In the genomic region with DNA sequence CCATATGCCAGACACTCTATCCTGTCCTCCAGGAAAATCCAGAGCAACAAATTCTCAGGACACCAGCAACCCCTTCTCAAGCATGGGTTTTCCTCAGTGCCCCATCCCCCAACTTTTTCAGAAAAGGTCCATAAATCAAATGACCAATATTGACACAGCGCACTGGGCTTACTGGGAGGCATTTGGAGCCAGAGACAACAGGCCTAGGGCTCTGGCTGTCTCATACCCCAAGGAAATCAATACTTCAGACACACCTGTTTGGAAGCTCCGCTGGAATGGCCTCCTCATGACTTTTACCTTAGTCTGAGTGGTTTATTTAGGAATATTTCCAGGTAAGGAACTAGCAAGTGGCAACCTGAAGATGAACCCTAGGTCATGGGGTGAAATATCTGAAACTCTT, we compare ENCODE assay signal across 20 cellular contexts.
DNase-seq lines count a peak whose midpoint lies in the region; ATAC-seq, FAIRE-seq and TF ChIP-seq lines count a peak whose summit lies in the region.
"Had no signal": no experiment of that assay in that cellular context is flagged by ENCODE, and none has a peak within 500 bp of the region (broad histone marks: within the 10 kb centered on the region; RNA-seq: fewer than 3 reads in every experiment).

No MANE protein-coding gene starts in this region.

- H3K9me3 ChIP-seq in endodermal cell (ENCODE audit: control insufficient read depth, low read length) (peaks cover 17% of the 10 kb centered on the region), pancreas (no peaks in the 10 kb centered on the region), PC-9 (ENCODE audit: insufficient read depth, low read depth) (no peaks in the 10 kb centered on the region)
- H3K9me3 ChIP-seq: BE2C, Caco-2 had no signal

- no peaks in the 10 kb centered on the region for H3K9me2 ChIP-seq in PC-9 (ENCODE audit: insufficient read depth)

- H3K36me3 Mint-ChIP-seq in endodermal cell (ENCODE audit: low read depth): peaks cover 6% of the 10 kb centered on the region
- H3K36me3 Mint-ChIP-seq: CD4-positive, CD25-positive, alpha-beta regulatory T cell had no signal

- no peak overlapping the region for H3K4me3 ChIP-seq in LNCaP clone FGC (ENCODE audit: low read depth, low read length)
- no peak overlapping the region for H3K4me3 ChIP-seq in endodermal cell (ENCODE audit: low read length)
- H3K4me3 ChIP-seq in pancreas: no peak overlapping the region
- no peak overlapping the region for H3K4me3 ChIP-seq in PC-9
- H3K4me3 ChIP-seq: GM12878 had no signal

- WGBS in endodermal cell (ENCODE audit: insufficient coverage in 1 of 2, insufficient read length in 1 of 2), 2 experiments: 94 to 100% methylated on average over 1 to 2 of the region's 2 CpGs
- 49 to 51% methylated on average over 2 of the region's 2 CpGs for WGBS in pancreas, 2 donors

- DNase-seq in COLO668 (lab: John Stamatoyannopoulos, UW; ENCODE audit: unreplicated experiment): peak; percentile 56
- DNase-seq in LNCaP clone FGC (ENCODE audit: low read depth): peak; percentile 7
- DNase-seq in endodermal cell: no peak
- DNase-seq in pancreas: peak in 2 of 6 donors; percentile 14 to 45
- DNase-seq in PC-9: no peak
- DNase-seq: ACHN; BE2C; C1 segment of cervical spinal cord; Caco-2; CD4-positive, CD25-positive, alpha-beta regulatory T cell; CD8-positive, alpha-beta memory T cell; DMS153; DND-41; EL; H9 had no signal

- H3K27me3 Mint-ChIP-seq in endodermal cell (ENCODE audit: insufficient read depth): no peaks in the 10 kb centered on the region
- H3K27me3 Mint-ChIP-seq: CD4-positive, CD25-positive, alpha-beta regulatory T cell had no signal

- no peak overlapping the region for H3K9ac ChIP-seq in endodermal cell (ENCODE audit: extremely low read depth, low read length, poor library complexity, severe bottlenecking)

- FAIRE-seq in pancreas (lab: Jason Lieb, UNC): no peak
- FAIRE-seq: A204.1, GM12878, H1 had no signal

- intact Hi-C loops in pancreas (cut with DNase I): no loop called here
- intact Hi-C loops in PC-9 (cut with micrococcal nuclease; ENCODE audit: unreplicated experiment): no loop called here

- TF ChIP-seq CTCF in LNCaP clone FGC (IDR thresholded peaks at IDR 0.05; ENCODE audit: control insufficient read depth, extremely low read depth, insufficient read depth) (no peak), endodermal cell (conservative IDR thresholded peaks at IDR 0.05) (no peak), pancreas (IDR thresholded peaks at IDR 0.05) (no peak), PC-9 (conservative IDR thresholded peaks at IDR 0.05) (no peak)

- no peaks in the 10 kb centered on the region for H4K20me1 ChIP-seq in PC-9 (ENCODE audit: insufficient read depth)

- H3K27ac Mint-ChIP-seq in endodermal cell: peak overlapping the region; percentile 1
- H3K27ac Mint-ChIP-seq: CD4-positive, CD25-positive, alpha-beta regulatory T cell; CD8-positive, alpha-beta memory T cell; H9 had no signal

- peaks cover 17% of the 10 kb centered on the region for H3K4me1 ChIP-seq in endodermal cell (ENCODE audit: control insufficient read depth, insufficient read depth, low read length)
- H3K4me1 ChIP-seq in pancreas: peaks cover 5 to 18% (median 10%) of the 10 kb centered on the region in 3 donors
- no peaks in the 10 kb centered on the region for H3K4me1 ChIP-seq in PC-9 (replicated peaks; ENCODE audit: insufficient read depth)
- H3K4me1 ChIP-seq: BE2C, Caco-2 had no signal

- no TSS peak for BruUV-seq in PC-9 (replicated peaks; lab: Mats Ljungman, UMichigan)

- H3F3A ChIP-seq in PC-9 (ENCODE audit: insufficient read depth, low read depth): no peaks in the 10 kb centered on the region

- H3K27ac ChIP-seq in endodermal cell (ENCODE audit: low read depth, low read length) (no peak overlapping the region), pancreas (no peak overlapping the region), PC-9 (no peak overlapping the region)
- H3K27ac ChIP-seq: HL-60 had no signal

- H3K27me3 ChIP-seq in endodermal cell (ENCODE audit: control insufficient read depth, insufficient read depth, low read length, poor library complexity, severe bottlenecking) (no peaks in the 10 kb centered on the region), pancreas (no peaks in the 10 kb centered on the region), PC-9 (ENCODE audit: insufficient read depth, low read depth) (peaks cover 29% of the 10 kb centered on the region)
- H3K27me3 ChIP-seq: BE2C had no signal

- CTCF ChIA-PET in PC-9 (lab: Charles Lee): no interaction called here

- no peak overlapping the region for H3K4me2 ChIP-seq in PC-9

- H3K36me3 ChIP-seq in endodermal cell (ENCODE audit: control insufficient read depth, insufficient read depth, low read length): no peaks in the 10 kb centered on the region
- H3K36me3 ChIP-seq in pancreas: no peaks in the 10 kb centered on the region
- no peaks in the 10 kb centered on the region for H3K36me3 ChIP-seq in PC-9 (ENCODE audit: low read depth)
- H3K36me3 ChIP-seq: BE2C had no signal

- no peak overlapping the region for H3K4me3 Mint-ChIP-seq in endodermal cell
- H3K4me3 Mint-ChIP-seq: CD4-positive, CD25-positive, alpha-beta regulatory T cell; CD8-positive, alpha-beta memory T cell; H9 had no signal

- ATAC-seq in pancreas (peak; percentile 75 to 88 (median 80)), HG03108 (IDR thresholded peaks at IDR 0.05; ENCODE audit: unreplicated experiment) (no peak)
- ATAC-seq: GM12878 had no signal

- H3K4me1 Mint-ChIP-seq in endodermal cell: peaks cover 43% of the 10 kb centered on the region
- H3K4me1 Mint-ChIP-seq: CD4-positive, CD25-positive, alpha-beta regulatory T cell; CD8-positive, alpha-beta memory T cell had no signal

- POLR2A ChIA-PET in PC-9 (lab: Charles Lee; ENCODE audit: unreplicated experiment): no interaction called here

- peaks cover 16% of the 10 kb centered on the region for H3K9me3 Mint-ChIP-seq in endodermal cell

- H2AFZ ChIP-seq in PC-9: no peak overlapping the region

- no peaks in the 10 kb centered on the region for H3K79me2 ChIP-seq in PC-9 (ENCODE audit: low read depth)

Comparison
In these comparisons a context has a peak if more than half of its experiments do, and no peak if none do; other contexts are left out.
1. DNase-seq: peak in COLO668 (single experiment) and LNCaP clone FGC (single experiment); none in endodermal cell (single experiment) and PC-9 (0 of 2).